In the genomic region with DNA sequence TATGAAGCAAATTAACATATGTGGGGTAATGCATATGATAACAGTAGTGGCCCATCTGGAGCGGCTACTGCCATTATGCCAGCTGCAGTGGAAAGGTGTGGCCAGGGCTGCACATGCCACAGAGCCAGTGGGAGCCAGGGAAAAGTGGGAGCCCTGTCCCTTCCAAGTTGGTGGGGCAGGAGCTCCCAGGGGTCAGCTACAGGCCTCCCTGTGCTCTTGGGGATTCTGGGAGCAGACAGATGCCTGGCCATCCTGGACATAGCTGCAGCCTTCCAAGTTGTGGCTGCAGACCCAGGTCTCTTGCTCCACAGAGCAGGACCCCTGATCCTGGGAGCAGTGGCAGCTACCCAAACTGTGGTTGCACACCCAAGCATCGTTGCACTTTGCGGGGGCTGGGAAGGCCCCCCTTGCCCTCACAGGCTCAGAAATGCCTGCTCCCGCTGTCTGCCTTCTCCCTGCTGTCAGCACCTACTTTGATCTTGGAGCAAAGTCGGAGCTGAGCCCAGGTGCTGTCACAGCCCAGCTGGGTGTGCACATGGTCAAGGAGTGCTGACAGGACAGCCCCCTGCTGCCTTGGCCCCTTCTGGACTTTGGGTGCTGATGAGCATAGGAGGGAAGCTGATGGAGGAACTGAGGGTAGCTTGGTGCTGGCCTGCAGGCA, we compare ENCODE assay signal across 28 cellular contexts.
"Had no signal": no experiment of that assay in that cellular context is flagged by ENCODE, and none has a peak within 500 bp of the region (broad histone marks: within the 10 kb centered on the region; RNA-seq: fewer than 3 reads in every experiment).

No MANE protein-coding gene starts in this region.

- H3K27ac ChIP-seq: adrenal gland, body of pancreas, colonic mucosa, epithelial cell of prostate, esophagus squamous epithelium, gastroesophageal sphincter had no signal

- H3K27me3 ChIP-seq: adrenal gland, body of pancreas, colonic mucosa, esophagus squamous epithelium, gastroesophageal sphincter had no signal

- H3K36me3 ChIP-seq: adrenal gland, colonic mucosa, esophagus squamous epithelium, gastroesophageal sphincter had no signal

- DNase-seq: activated CD4-positive, alpha-beta memory T cell treated with anti-CD3 and anti-CD28 coated beads for 36 hours; activated CD4-positive, alpha-beta T cell treated with anti-CD3 and anti-CD28 coated beads for 36 hours; activated CD4-positive, alpha-beta T cell treated with anti-CD3 and anti-CD28 coated beads, Interleukin-2, amount 10 ng/mL, durations not matched to agents 24 days and 14 days; activated CD4-positive, CD25-positive, alpha-beta regulatory T cell; activated CD4-positive, CD25-positive, alpha-beta regulatory T cell treated with anti-CD3 and anti-CD28 coated beads, Interleukin-2, amount 50 U/mL, for 72 hours; activated CD8-positive, alpha-beta memory T cell treated with anti-CD3 and anti-CD28 coated beads, Interleukin-2, amount 10 ng/mL, durations not matched to agents 7 days and 5 days; activated CD8-positive, alpha-beta memory T cell treated with anti-CD3 and anti-CD28 coated beads, Interleukin-2, amount 50 U/mL, for 4 hours; activated CD8-positive, alpha-beta T cell treated with anti-CD3 and anti-CD28 coated beads, Interleukin-2, amount 10 ng/mL, durations not matched to agents 7 days and 5 days; activated effector memory CD4-positive, alpha-beta T cell treated with anti-CD3 and anti-CD28 coated beads, Interleukin-2, amount 50 U/mL, for 16 hours; activated naive CD4-positive, alpha-beta T cell treated with anti-CD3 and anti-CD28 coated beads for 36 hours; activated naive CD8-positive, alpha-beta T cell treated with anti-CD3 and anti-CD28 coated beads for 36 hours; activated naive CD8-positive, alpha-beta T cell treated with anti-CD3 and anti-CD28 coated beads, Interleukin-2, amount 50 U/mL, for 24 hours; activated T-cell treated with anti-CD3 and anti-CD28 coated beads, Interleukin-2, amount 50 U/mL, for 1 hour; activated T-cell treated with anti-CD3 and anti-CD28 coated beads, Interleukin-2, amount 50 U/mL, for 48 hours; adrenal gland; amygdala; body of pancreas; central memory CD4-positive, alpha-beta T cell; cerebellar nuclear complex; colonic mucosa; effector CD8-positive, alpha-beta T cell; esophagus squamous epithelium; foreskin melanocyte; T-helper 1 cell; T-helper 17 cell; T1000 had no signal

- ATAC-seq: activated CD4-positive, alpha-beta T cell treated with anti-CD3 and anti-CD28 coated beads for 36 hours; activated CD8-positive, alpha-beta memory T cell treated with anti-CD3 and anti-CD28 coated beads, Interleukin-2, amount 10 ng/mL, durations not matched to agents 7 days and 5 days; activated CD8-positive, alpha-beta T cell treated with anti-CD3 and anti-CD28 coated beads, Interleukin-2, amount 10 ng/mL, durations not matched to agents 7 days and 5 days; activated naive CD8-positive, alpha-beta T cell treated with anti-CD3 and anti-CD28 coated beads, Interleukin-2, amount 50 U/mL, for 24 hours; body of pancreas; gastroesophageal sphincter; T-helper 17 cell had no signal

- H3K4me1 ChIP-seq: adrenal gland, body of pancreas, colonic mucosa, esophagus squamous epithelium, gastroesophageal sphincter had no signal

- H3K9me3 ChIP-seq: adrenal gland, body of pancreas, colonic mucosa, esophagus squamous epithelium, gastroesophageal sphincter had no signal

- H3K4me3 ChIP-seq: adrenal gland, body of pancreas, colonic mucosa, esophagus squamous epithelium, gastroesophageal sphincter had no signal
